8 cellular contexts compared by ENCODE assay signal in the genomic region with DNA sequence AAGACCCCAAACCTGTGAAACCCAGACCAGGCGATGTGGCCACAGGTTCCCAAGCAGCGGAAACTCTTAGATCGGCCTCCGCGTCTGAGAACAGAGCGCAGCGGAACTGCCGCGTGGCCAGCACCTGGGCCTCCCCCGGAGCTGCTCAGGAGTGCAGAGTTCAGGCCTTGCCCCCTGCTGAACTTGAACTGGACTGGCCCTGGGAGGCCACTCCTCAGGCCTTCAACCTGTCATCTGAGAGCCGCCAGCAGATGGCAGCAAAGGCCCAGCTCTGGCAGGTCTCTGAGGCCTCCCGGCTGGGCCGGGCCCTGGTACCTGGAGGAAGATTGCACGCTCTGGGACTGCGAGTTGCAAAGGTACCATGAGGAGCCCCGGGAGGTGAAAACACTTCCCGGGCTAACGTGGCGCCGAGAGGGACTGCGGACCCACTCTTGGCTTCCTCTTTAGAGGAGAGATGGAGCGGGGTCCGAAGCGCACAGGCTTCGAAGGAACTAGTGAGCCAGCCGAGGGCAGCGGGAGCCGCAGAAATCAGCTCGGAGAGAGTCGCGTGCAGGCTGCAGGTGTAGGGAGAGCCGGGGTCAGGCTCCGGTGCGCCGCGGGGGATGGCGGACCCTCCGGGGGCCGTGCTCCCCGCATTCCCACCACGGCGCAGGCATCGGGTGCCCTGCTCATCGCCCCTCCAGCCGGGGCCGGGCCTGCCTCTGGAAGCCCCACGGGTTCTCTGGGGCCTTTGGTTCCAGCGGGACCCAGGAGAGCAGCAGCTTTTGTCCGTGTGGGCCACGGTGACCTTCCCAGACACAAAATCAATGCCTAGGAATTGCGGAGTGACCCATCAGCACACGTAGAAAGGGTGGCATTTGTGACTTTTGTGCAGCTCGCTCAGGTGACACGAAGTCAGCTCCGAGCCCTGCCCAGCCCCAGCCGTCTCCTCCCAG.
DNase-seq lines count a peak whose midpoint lies in the region; ATAC-seq, FAIRE-seq and TF ChIP-seq lines count a peak whose summit lies in the region.

No MANE protein-coding gene starts in this region.

- no peak for FAIRE-seq in frontal cortex (lab: Jason Lieb, UNC)

- H3K36me3 ChIP-seq in HUES64 (ENCODE audit: insufficient read depth, low read length) (no peaks in the 10 kb centered on the region), neutrophil (no peaks in the 10 kb centered on the region), subcutaneous abdominal adipose tissue (ENCODE audit: control insufficient read depth in 5 of 5, insufficient read depth in 5 of 5, low read length in 5 of 5) (no peaks in the 10 kb centered on the region)

- peak; percentile 95 for ATAC-seq in GM21529 (IDR thresholded peaks at IDR 0.05; ENCODE audit: unreplicated experiment)

- H3K27me3 ChIP-seq in HUES64 (ENCODE audit: insufficient read depth, low read length) (peaks cover 12% of the 10 kb centered on the region), neutrophil (peaks cover 48% of the 10 kb centered on the region), subcutaneous abdominal adipose tissue (ENCODE audit: control insufficient read depth in 5 of 5, insufficient read depth in 4 of 5, low read length in 5 of 5) (peaks cover 18 to 39% (median 27%) of the 10 kb centered on the region in 5 donors)

- H3K4me3 ChIP-seq in HUES64 (ENCODE audit: low read length), result peak overlapping the region; percentile 37
- peak overlapping the region in 1 of 2 experiments; percentile 25 for H3K4me3 ChIP-seq in neutrophil (ENCODE audit: low read depth in 1 of 2, low read length in 1 of 2)
- peak overlapping the region; percentile 36 to 65 (median 60) for H3K4me3 ChIP-seq in subcutaneous abdominal adipose tissue (ENCODE audit: low read depth in 1 of 5, low read length in 5 of 5)

- H3K27ac ChIP-seq in HUES64 (ENCODE audit: low read depth, low read length) (no peak overlapping the region), neutrophil (no peak overlapping the region), subcutaneous abdominal adipose tissue (ENCODE audit: low read depth, low read length) (no peak overlapping the region)

- DNase-seq in Daoy (ENCODE audit: low read depth) (peak; percentile 81), RPMI8226 (peak; percentile 85), activated gamma-delta T cell treated with Interleukin-2 at 50 U/mL for 16 hours (peak; percentile 89), frontal cortex (ENCODE audit: low spot score in 2 of 2) (peak; percentile 77 to 80)

- TF ChIP-seq CTCF in neutrophil (IDR thresholded peaks at IDR 0.05), result peak; percentile 85

- H3K4me1 ChIP-seq in HUES64 (ENCODE audit: insufficient read depth, low read length) (no peaks in the 10 kb centered on the region), neutrophil (ENCODE audit: control insufficient read depth in 1 of 2, insufficient read depth in 1 of 2, low read depth in 1 of 2, low read length in 1 of 2) (peaks cover 2 to 6% of the 10 kb centered on the region in 2 experiments), subcutaneous abdominal adipose tissue (ENCODE audit: control insufficient read depth in 5 of 5, insufficient read depth in 5 of 5, low read length in 5 of 5) (peaks cover 0 to 13% (median 9%) of the 10 kb centered on the region in 5 donors)

- 45% methylated on average over 56 of the region's 56 CpGs for WGBS in HUES64

- H3K9me3 ChIP-seq in HUES64 (ENCODE audit: insufficient read depth, low read depth, low read length) (no peaks in the 10 kb centered on the region), neutrophil (no peaks in the 10 kb centered on the region), subcutaneous abdominal adipose tissue (ENCODE audit: control insufficient read depth in 5 of 5, low read length in 5 of 5) (peaks cover 0 to 17% (median 8%) of the 10 kb centered on the region in 5 donors)

- H3K9ac ChIP-seq in HUES64 (ENCODE audit: low read depth, low read length), result 0 out of 2 replicates have a peak overlapping the region, but pooled peaks have one; percentile 40
- H3K9ac ChIP-seq in subcutaneous abdominal adipose tissue (ENCODE audit: low read length in 5 of 5), result peak overlapping the region in 3 of 5 donors; percentile 29 to 73 (median 38)
